ENCODE assay signal across 15 cellular contexts in genomic region chr7:108367314-108367713, GRCh38.
DNase-seq lines count a peak whose midpoint lies in the region; ATAC-seq, FAIRE-seq and TF ChIP-seq lines count a peak whose summit lies in the region.
"Had no signal": no experiment of that assay in that cellular context is flagged by ENCODE, and none has a peak within 500 bp of the region (broad histone marks: within the 10 kb centered on the region; RNA-seq: fewer than 3 reads in every experiment).

No MANE protein-coding gene starts in this region.

- no peak for TF ChIP-seq CTCF in pancreas (IDR thresholded peaks at IDR 0.05)
- TF ChIP-seq CTCF in brain microvascular endothelial cell (IDR thresholded peaks at IDR 0.05; ENCODE audit: low read depth, low read length, missing control alignments): no peak
- no peak for TF ChIP-seq CTCF in WERI-Rb-1 (IDR thresholded peaks at IDR 0.05; ENCODE audit: low read depth, low read length)

- H3K4me1 ChIP-seq in ACC112 (ENCODE audit: control insufficient read depth, insufficient read depth, low read length, unreplicated experiment) (peaks cover 11% of the 10 kb centered on the region), endocrine pancreas (ENCODE audit: control insufficient read depth, insufficient read depth, low read length) (peaks cover 24% of the 10 kb centered on the region), pancreas (peaks cover 16 to 19% (median 18%) of the 10 kb centered on the region in 3 donors)
- H3K4me1 ChIP-seq: BLaER1, HAP-1 had no signal

- H3K27ac ChIP-seq in ACC112 (ENCODE audit: low read depth, low read length) (no peak overlapping the region), pancreas (peak overlapping the region in 2 of 4 donors; percentile 58 to 74), brain microvascular endothelial cell (no peak overlapping the region), WERI-Rb-1 (no peak overlapping the region)
- H3K27ac ChIP-seq: BLaER1, GM23248 had no signal

- intact Hi-C loops in pancreas (cut with DNase I): no loop called here

- H3K27me3 ChIP-seq in ACC112 (ENCODE audit: insufficient read depth, low read length) (no peaks in the 10 kb centered on the region), endocrine pancreas (ENCODE audit: control insufficient read depth, insufficient read depth, low read length) (no peaks in the 10 kb centered on the region), pancreas (no peaks in the 10 kb centered on the region), brain microvascular endothelial cell (replicated peaks) (no peaks in the 10 kb centered on the region), WERI-Rb-1 (ENCODE audit: insufficient read depth, low read depth, severe bottlenecking) (no peaks in the 10 kb centered on the region)
- H3K27me3 ChIP-seq: BLaER1 had no signal

- H3K36me3 ChIP-seq in ACC112 (ENCODE audit: insufficient read depth, low read length) (no peaks in the 10 kb centered on the region), endocrine pancreas (ENCODE audit: control insufficient read depth, insufficient read depth, low read length) (no peaks in the 10 kb centered on the region), pancreas (no peaks in the 10 kb centered on the region), brain microvascular endothelial cell (replicated peaks) (no peaks in the 10 kb centered on the region), WERI-Rb-1 (no peaks in the 10 kb centered on the region)
- H3K36me3 ChIP-seq: BLaER1, HAP-1 had no signal

- TF ChIP-seq POLR2A in GM12892 (IDR thresholded peaks at IDR 0.05; ENCODE audit: low read depth, low read length): no peak

- H3K9me3 ChIP-seq in endocrine pancreas (ENCODE audit: control insufficient read depth, low read length): peaks cover 3% of the 10 kb centered on the region
- no peaks in the 10 kb centered on the region for H3K9me3 ChIP-seq in pancreas
- no peaks in the 10 kb centered on the region for H3K9me3 ChIP-seq in WERI-Rb-1 (ENCODE audit: severe bottlenecking)
- H3K9me3 ChIP-seq: HAP-1 had no signal

- in situ Hi-C loops in brain microvascular endothelial cell (cut with HindIII; ENCODE audit: low pct_ligation_motif_present, low sequenced_read_pairs): no loop called here

- no peak overlapping the region for H3K9ac ChIP-seq in endocrine pancreas (ENCODE audit: control insufficient read depth, insufficient read depth, low read length)
- H3K9ac ChIP-seq: BLaER1, GM23248 had no signal

- H3K79me2 ChIP-seq in ACC112 (ENCODE audit: control insufficient read depth, insufficient read depth, low read length, unreplicated experiment): no peaks in the 10 kb centered on the region

- peak overlapping the region; percentile 15 for H2AFZ ChIP-seq in ACC112 (ENCODE audit: low read length, unreplicated experiment)
- H2AFZ ChIP-seq: GM23248 had no signal

- H3K4me3 ChIP-seq in ACC112 (ENCODE audit: low read depth, low read length): peak overlapping the region; percentile 59; the same call in 1 of the 2 replicates
- H3K4me3 ChIP-seq in endocrine pancreas (ENCODE audit: control insufficient read depth, insufficient read depth, low read length): peak overlapping the region; percentile 42
- H3K4me3 ChIP-seq in pancreas: peak overlapping the region in 1 of 4 donors; percentile 4
- no peak overlapping the region for H3K4me3 ChIP-seq in brain microvascular endothelial cell (ENCODE audit: low read depth, low read length)
- H3K4me3 ChIP-seq in WERI-Rb-1 (ENCODE audit: low read depth, low read length): no peak overlapping the region
- H3K4me3 ChIP-seq: BLaER1, GM23248, HAP-1 had no signal

- DNase-seq in RCC 7860 (ENCODE audit: low spot score) (no peak), pancreas (no peak), brain microvascular endothelial cell (no peak), GM12892 (ENCODE audit: insufficient read length) (no peak), WERI-Rb-1 (no peak)
- DNase-seq: CD4-positive, alpha-beta memory T cell; DMS153; GM23248 had no signal

- ATAC-seq in pancreas: peak in 2 of 4 donors; percentile 37 to 68

- FAIRE-seq in RCC 7860 (lab: Jason Lieb, UNC): peak; percentile 20
- FAIRE-seq in pancreas (lab: Jason Lieb, UNC): peak; percentile 51
- FAIRE-seq in GM12892 (lab: Jason Lieb, UNC): no peak
- FAIRE-seq: G401.6, GM12891, GM18507 had no signal

Comparison
In these comparisons a context has a peak if more than half of its experiments do, and no peak if none do; other contexts are left out.
1. H3K4me3 ChIP-seq: peak in ACC112 (single experiment) and endocrine pancreas (single experiment); none in brain microvascular endothelial cell (single experiment) and WERI-Rb-1 (single experiment).